9 cellular contexts compared by ENCODE assay signal in the genomic region with DNA sequence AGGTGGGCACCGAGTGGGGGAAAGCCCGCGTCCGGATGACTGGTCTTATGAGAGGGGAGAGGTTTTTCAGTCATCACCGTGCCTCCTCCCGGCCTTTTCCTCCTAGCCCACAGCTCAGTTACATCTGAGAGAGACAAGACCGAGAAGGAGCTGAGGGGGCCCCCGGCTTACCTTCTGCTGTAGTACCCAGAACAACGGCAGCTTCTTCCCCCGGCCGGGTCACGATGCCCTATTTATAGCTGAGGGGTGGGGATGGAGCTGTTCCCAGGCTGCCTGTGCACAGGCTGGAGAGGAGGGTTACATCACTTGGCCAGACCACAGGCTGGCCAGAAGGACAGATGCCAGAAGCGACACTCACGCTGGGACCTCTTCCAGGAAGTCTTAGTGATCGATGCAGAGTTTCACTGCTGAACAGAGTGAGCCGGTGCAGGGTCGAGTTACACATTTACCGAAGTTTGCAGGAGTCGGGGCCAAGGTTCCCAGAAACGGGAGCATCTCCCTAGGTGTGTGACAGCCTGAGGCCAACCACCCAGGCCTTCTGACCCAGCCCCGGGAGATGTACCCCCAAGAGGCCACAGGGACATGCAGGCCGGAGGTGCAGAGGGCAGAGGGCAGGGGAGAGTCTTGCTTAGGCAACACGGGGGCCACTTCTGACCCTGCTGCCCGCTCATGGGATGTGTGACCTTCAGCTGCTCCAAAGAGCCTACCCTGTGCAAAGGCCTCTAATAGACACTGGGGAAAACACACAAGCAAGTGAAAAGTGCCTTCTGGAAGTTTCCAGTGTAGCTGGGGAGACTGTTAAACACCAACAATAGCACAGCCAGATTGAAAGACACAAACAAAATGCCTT. TPM values are rescaled to one million over a fixed set of nuclear protein-coding genes. Genes with fewer than 3 reads are reported as not detected.
DNase-seq lines count a peak whose midpoint lies in the region; ATAC-seq and TF ChIP-seq lines count a peak whose summit lies in the region.
"Had no signal": no experiment of that assay in that cellular context is flagged by ENCODE, and none has a peak within 500 bp of the region (broad histone marks: within the 10 kb centered on the region; RNA-seq: fewer than 3 reads in every experiment).

Gene AGT (minus strand): TSS at position 208 of the 850 bp plus-strand sequence. CDS start 3,299 bp downstream, outside the sequence.

- intact Hi-C loops in spleen (cut with DNase I; ENCODE audit: low total_unique reads): no loop called here

- H3K27ac Mint-ChIP-seq in osteocyte (ENCODE audit: unreplicated experiment): peak within 1 kb of the TSS; percentile 51
- no peak within 1 kb of the TSS for H3K27ac Mint-ChIP-seq in activated naive CD4-positive, alpha-beta T cell treated with anti-CD3 and anti-CD28 coated beads, Interleukin-2, amount 50 U/mL, for 72 hours

- TF ChIP-seq POLR2A in spleen (IDR thresholded peaks at IDR 0.05): no peak

- H3K27me3 ChIP-seq in spleen (replicated peaks in 1 of 7): peaks cover 0 to 12% (median 0%) of the 10 kb centered on the region in 7 donors

- peaks cover 3% of the 10 kb centered on the region for H3K9me3 Mint-ChIP-seq in osteocyte (ENCODE audit: unreplicated experiment)
- peaks cover 0 to 4% of the 10 kb centered on the region in 2 donors for H3K9me3 Mint-ChIP-seq in activated naive CD4-positive, alpha-beta T cell treated with anti-CD3 and anti-CD28 coated beads, Interleukin-2, amount 50 U/mL, for 72 hours

- H3K9me3 ChIP-seq in spleen: peaks cover 0 to 12% (median 2%) of the 10 kb centered on the region in 8 donors

- DNase-seq in NOMO-1 treated with dmso at 0.1 percent for 144 hours (lab: John Stamatoyannopoulos, UW; ENCODE audit: unreplicated experiment) (peak; percentile 66), fibroblast of peridontal ligament (ENCODE audit: extremely low read depth) (peak; percentile 89), osteocyte (ENCODE audit: extremely low spot score, unreplicated experiment) (no peak), NCI-H524 (lab: John Stamatoyannopoulos, UW) (no peak), spleen (no peak)
- DNase-seq in activated naive CD4-positive, alpha-beta T cell treated with anti-CD3 and anti-CD28 coated beads, Interleukin-2, amount 50 U/mL, for 72 hours (ENCODE audit: low spot score in 2 of 2): no peak
- DNase-seq: NCI-H2081 treated with DMSO at 0.1 percent for 48 hours had no signal

- WGBS in spleen, 5 donors: 50 to 65% (median 51%) methylated on average over 18 to 24 of the region's 24 CpGs

- H3K27me3 Mint-ChIP-seq in osteocyte (ENCODE audit: unreplicated experiment): no peaks in the 10 kb centered on the region

- no peaks in the 10 kb centered on the region for H3K36me3 ChIP-seq in spleen

- no peak within 1 kb of the TSS for H3K4me3 Mint-ChIP-seq in osteocyte (ENCODE audit: unreplicated experiment)

- no peaks in the 10 kb centered on the region for H3K36me3 Mint-ChIP-seq in osteocyte (ENCODE audit: unreplicated experiment)
- no peaks in the 10 kb centered on the region for H3K36me3 Mint-ChIP-seq in activated naive CD4-positive, alpha-beta T cell treated with anti-CD3 and anti-CD28 coated beads, Interleukin-2, amount 50 U/mL, for 72 hours

- H3K4me1 ChIP-seq in spleen: no peaks in the 10 kb centered on the region

- peaks cover 15% of the 10 kb centered on the region for H3K4me1 Mint-ChIP-seq in osteocyte (ENCODE audit: unreplicated experiment)

- ATAC-seq in activated naive CD4-positive, alpha-beta T cell treated with anti-CD3 and anti-CD28 coated beads, Interleukin-2, amount 50 U/mL, for 72 hours: no peak
- no peak for ATAC-seq in GM19452 (IDR thresholded peaks at IDR 0.05; ENCODE audit: unreplicated experiment)

- H3K4me3 ChIP-seq in spleen: no peak within 1 kb of the TSS

- TF ChIP-seq CTCF in C4-2B (conservative IDR thresholded peaks at IDR 0.05): no peak
- no peak for TF ChIP-seq CTCF in osteocyte (IDR thresholded peaks at IDR 0.05)
- TF ChIP-seq CTCF in spleen (IDR thresholded peaks at IDR 0.05 in 8 of 11, conservative IDR thresholded peaks at IDR 0.05 in 3 of 11): no peak

- H3K27ac ChIP-seq in C4-2B (0 out of 2 replicates have a peak within 1 kb of the TSS, but pooled peaks have one; percentile 6), spleen (no peak within 1 kb of the TSS)

RNA-seq across cellular contexts. Expression of gene AGT, which starts in this region (rescaled TPM):
- total RNA-seq in osteocyte: 25.6 and 30.1 TPM in 2 replicates
- under 1 TPM in 5 of 7 donors, not detected in 2; 0.13 to 0.26 (median 0.19) TPM for total RNA-seq in spleen
- polyA plus RNA-seq in spleen: under 1 TPM; 0.06 to 0.17 (median 0.07) TPM
- not detected for total RNA-seq in activated naive CD4-positive, alpha-beta T cell treated with anti-CD3 and anti-CD28 coated beads, Interleukin-2, amount 50 U/mL, for 72 hours

Comparison
In these comparisons a context has a peak if more than half of its experiments do, and no peak if none do; other contexts are left out.
1. RNA of gene AGT (total RNA-seq): 25.6 to 30.1 TPM in osteocyte; 0.13 to 0.26 TPM in spleen and not detected in activated naive CD4-positive, alpha-beta T cell treated with anti-CD3 and anti-CD28 coated beads, Interleukin-2, amount 50 U/mL, for 72 hours; every median in the first group is over 10 times any median in the second.
2. DNase-seq: peak in NOMO-1 treated with dmso at 0.1 percent for 144 hours (single experiment) and fibroblast of peridontal ligament (single experiment); none in osteocyte (single experiment), NCI-H524 (0 of 2), spleen (single experiment) and activated naive CD4-positive, alpha-beta T cell treated with anti-CD3 and anti-CD28 coated beads, Interleukin-2, amount 50 U/mL, for 72 hours (0 of 2).